ENCODE assay signal across 13 cellular contexts in genomic region chr11:33280402-33280801, GRCh38. TPM values are rescaled to one million over a fixed set of nuclear protein-coding genes. Genes with fewer than 3 reads are reported as not detected.
DNase-seq lines count a peak whose midpoint lies in the region; ATAC-seq and TF ChIP-seq lines count a peak whose summit lies in the region.
"Had no signal": no experiment of that assay in that cellular context is flagged by ENCODE, and none has a peak within 500 bp of the region (broad histone marks: within the 10 kb centered on the region; RNA-seq: fewer than 3 reads in every experiment).

No MANE protein-coding gene starts in this region.

- no peak for TF ChIP-seq CTCF in right lobe of liver (IDR thresholded peaks at IDR 0.05)
- no peak for TF ChIP-seq CTCF in GM23338 (conservative IDR thresholded peaks at IDR 0.05; ENCODE audit: low read depth in 2 of 2)

- H3K4me3 ChIP-seq in right lobe of liver (no peak overlapping the region), GM23338 (no peak overlapping the region)
- H3K4me3 ChIP-seq: GM23248 had no signal

- H3K4me1 ChIP-seq in right lobe of liver = peaks cover 0 to 15% (median 7%) of the 10 kb centered on the region in 4 donors
- H3K4me1 ChIP-seq in GM23338 (ENCODE audit: insufficient read depth) = no peaks in the 10 kb centered on the region
- H3K4me1 ChIP-seq: BE2C had no signal

- H3K4me2 ChIP-seq in GM23338 = no peak overlapping the region

- ATAC-seq in central memory CD8-positive, alpha-beta T cell (replicated peaks; ENCODE audit: extremely low read depth, poor library complexity, severe bottlenecking) = no peak
- peak; percentile 50 to 76 (median 62) for ATAC-seq in right lobe of liver
- ATAC-seq in GM23338 = no peak

- no peak for DNase-seq in central memory CD8-positive, alpha-beta T cell (ENCODE audit: low spot score in 2 of 2)
- DNase-seq in right lobe of liver = no peak
- no peak for DNase-seq in GM23338 (ENCODE audit: low spot score)
- DNase-seq in NCI-H1048 (lab: John Stamatoyannopoulos, UW) = no peak
- DNase-seq in stimulated activated CD4-positive, alpha-beta T cell treated with anti-CD3 and anti-CD28 coated beads, Interleukin-1b, Interleukin-23, amount 100 ng/mL, for 48 hours = no peak
- DNase-seq: ACHN; BE2C; C1 segment of cervical spinal cord; CD4-positive, alpha-beta T cell; GM23248; HCEC 1CT had no signal

- no peaks in the 10 kb centered on the region for H3K9me3 ChIP-seq in right lobe of liver
- H3K9me3 ChIP-seq: BE2C, Caco-2 had no signal

- H3K9me3 Mint-ChIP-seq in IgD-negative memory B cell (no peaks in the 10 kb centered on the region), GM23338 (no peaks in the 10 kb centered on the region)
- no peaks in the 10 kb centered on the region for H3K9me3 Mint-ChIP-seq in central memory CD8-positive, alpha-beta T cell
- H3K9me3 Mint-ChIP-seq: CD4-positive, alpha-beta T cell had no signal

- no peak overlapping the region for H2AFZ ChIP-seq in GM23338
- H2AFZ ChIP-seq: GM23248 had no signal

- H3K36me3 ChIP-seq in right lobe of liver (no peaks in the 10 kb centered on the region), GM23338 (ENCODE audit: insufficient read depth) (no peaks in the 10 kb centered on the region)
- H3K36me3 ChIP-seq: BE2C had no signal

- H3K27ac Mint-ChIP-seq in IgD-negative memory B cell (peak overlapping the region in 2 of 3 donors; percentile 11 to 12), GM23338 (no peak overlapping the region)
- H3K27ac Mint-ChIP-seq in central memory CD8-positive, alpha-beta T cell (ENCODE audit: low read depth) = peak overlapping the region; percentile 35
- H3K27ac Mint-ChIP-seq: CD4-positive, alpha-beta T cell had no signal

- H3K27me3 Mint-ChIP-seq in IgD-negative memory B cell = no peaks in the 10 kb centered on the region
- H3K27me3 Mint-ChIP-seq in central memory CD8-positive, alpha-beta T cell = no peaks in the 10 kb centered on the region
- H3K27me3 Mint-ChIP-seq in GM23338 (ENCODE audit: insufficient read depth, low read depth, poor library complexity) = no peaks in the 10 kb centered on the region
- H3K27me3 Mint-ChIP-seq: CD4-positive, alpha-beta T cell had no signal

- H3K9me2 ChIP-seq in GM23338 (ENCODE audit: insufficient read depth) = peaks cover 3% of the 10 kb centered on the region; the same call in 1 of the 2 replicates

- H3K36me3 Mint-ChIP-seq in IgD-negative memory B cell (peaks cover 5% of the 10 kb centered on the region), GM23338 (ENCODE audit: low read depth) (no peaks in the 10 kb centered on the region)
- peaks cover 2% of the 10 kb centered on the region for H3K36me3 Mint-ChIP-seq in central memory CD8-positive, alpha-beta T cell (ENCODE audit: insufficient read depth)

- H3K4me3 Mint-ChIP-seq in IgD-negative memory B cell = no peak overlapping the region
- H3K4me3 Mint-ChIP-seq in central memory CD8-positive, alpha-beta T cell = no peak overlapping the region
- H3K4me3 Mint-ChIP-seq in GM23338 = no peak overlapping the region
- H3K4me3 Mint-ChIP-seq: CD4-positive, alpha-beta T cell had no signal

- 0 out of 2 replicates have a peak, but pooled peaks cover 11% of the 10 kb centered on the region for H4K20me1 ChIP-seq in GM23338 (replicated peaks; ENCODE audit: insufficient read depth)

- TF ChIP-seq POLR2A in right lobe of liver (IDR thresholded peaks at IDR 0.05) = no peak

- intact Hi-C loops in right lobe of liver (cut with DNase I) = no loop called here

- no peaks in the 10 kb centered on the region for H3K27me3 ChIP-seq in right lobe of liver
- H3K27me3 ChIP-seq in GM23338 (ENCODE audit: insufficient read depth) = no peaks in the 10 kb centered on the region
- H3K27me3 ChIP-seq: BE2C had no signal

- no peaks in the 10 kb centered on the region for H3F3A ChIP-seq in GM23338 (replicated peaks; ENCODE audit: low read depth)

- peaks cover 97% of the 10 kb centered on the region for H3K79me2 ChIP-seq in GM23338 (replicated peaks; ENCODE audit: insufficient read depth)

- no peak overlapping the region for H3K27ac ChIP-seq in right lobe of liver
- no peak overlapping the region for H3K27ac ChIP-seq in GM23338 (ENCODE audit: low read depth)
- H3K27ac ChIP-seq: GM23248 had no signal

- H3K4me1 Mint-ChIP-seq in IgD-negative memory B cell (peaks cover 30 to 44% (median 42%) of the 10 kb centered on the region in 3 donors), GM23338 (no peaks in the 10 kb centered on the region)
- peaks cover 57% of the 10 kb centered on the region for H3K4me1 Mint-ChIP-seq in central memory CD8-positive, alpha-beta T cell

TF ChIP-seq in GM23338, 12 proteins besides CTCF, POLR2A, EP300 and RAD21:
- no peak for TF ChIP-seq NANOG (IDR thresholded peaks at IDR 0.05; ENCODE audit: borderline replicate concordance)
- TF ChIP-seq STAT1 (IDR thresholded peaks at IDR 0.05; ENCODE audit: unreplicated experiment) = no peak
- no peak for TF ChIP-seq CREB1 (CRISPR knock-in tag; IDR thresholded peaks at IDR 0.05; ENCODE audit: low read depth)
- no peak for TF ChIP-seq EZH2phosphoT487 (IDR thresholded peaks at IDR 0.05; ENCODE audit: unreplicated experiment)
- TF ChIP-seq JUNB (IDR thresholded peaks at IDR 0.05; ENCODE audit: unreplicated experiment) = no peak
TF ChIP-seq in GM23338: peak in this region for 0.

RNA-seq across cellular contexts. Expression of gene HIPK3, which starts 23.2 kb away (rescaled TPM):
- 26.9 TPM for polyA plus RNA-seq in IgD-negative memory B cell
- 10 to 100 TPM; 33.3 to 56.4 (median 38.1) TPM for total RNA-seq in right lobe of liver
- 20.5 and 29.8 TPM in 2 replicates for total RNA-seq in GM23338 (2014; rRNA removed; shearing (Covaris generic))
- 4.7 and 5.5 TPM in 2 replicates for polyA plus RNA-seq in GM23338 (2016; fragmentation: Nextera tagmentation; extraction: Ambion mirVana)

Comparison
In these comparisons a context has a peak if more than half of its experiments do, and no peak if none do; other contexts are left out.
1. ATAC-seq: peak in right lobe of liver (4 of 4); none in central memory CD8-positive, alpha-beta T cell (single experiment) and GM23338 (single experiment).